Comparison of ENCODE assay signal across 7 cellular contexts in the genomic region with DNA sequence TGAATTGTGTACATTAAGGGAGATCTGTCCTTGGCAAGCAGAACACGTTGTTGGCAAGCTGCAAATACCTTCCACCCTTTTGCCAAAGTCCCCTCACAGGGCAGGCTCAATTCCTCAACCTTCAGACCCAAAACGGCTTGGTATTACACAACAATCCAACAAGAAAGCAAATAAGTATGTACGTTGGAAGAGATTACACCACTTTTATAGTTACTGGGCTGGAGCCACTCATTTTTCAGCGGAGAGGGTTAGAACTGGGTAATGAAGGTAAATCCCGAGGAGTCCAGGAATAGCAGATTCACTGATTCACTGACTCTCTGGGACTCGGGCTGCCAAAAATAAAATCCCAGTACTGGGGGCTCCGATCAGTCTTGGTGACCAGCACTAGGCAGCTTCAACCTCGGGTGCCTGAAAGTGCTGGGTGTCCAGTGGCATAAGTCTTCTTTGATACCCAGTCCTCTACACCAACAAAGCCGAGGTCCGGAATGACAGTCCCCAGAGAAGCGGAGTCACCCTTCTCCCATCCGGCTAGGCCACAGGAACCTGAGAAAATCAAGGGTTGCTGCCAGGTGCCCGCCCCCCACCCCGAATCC. TPM values are rescaled to one million over a fixed set of nuclear protein-coding genes. Genes with fewer than 3 reads are reported as not detected.
DNase-seq lines count a peak whose midpoint lies in the region; ATAC-seq and TF ChIP-seq lines count a peak whose summit lies in the region.

No MANE protein-coding gene starts in this region.

- H3K36me3 ChIP-seq in left ventricle myocardium inferior: no peaks in the 10 kb centered on the region

- peak overlapping the region; percentile 78 for H3K4me3 ChIP-seq in left ventricle myocardium inferior

- TF ChIP-seq CTCF in left ventricle myocardium inferior (IDR thresholded peaks at IDR 0.05; ENCODE audit: borderline replicate concordance): no peak

- peak overlapping the region; percentile 92 for H3K27ac ChIP-seq in left ventricle myocardium inferior (replicated peaks)

- peaks cover 16% of the 10 kb centered on the region for H3K4me1 ChIP-seq in left ventricle myocardium inferior

- no peak for DNase-seq in activated CD4-positive, alpha-beta memory T cell treated with anti-CD3 and anti-CD28 coated beads, Interleukin-2, amount 10 ng/mL, durations not matched to agents 7 days and 5 days
- DNase-seq in left ventricle myocardium inferior: no peak
- peak; percentile 10 for DNase-seq in renal cortical epithelial cell (ENCODE audit: low read depth)
- no peak for DNase-seq in COLO668 (lab: John Stamatoyannopoulos, UW; ENCODE audit: unreplicated experiment)
- no peak for DNase-seq in dedifferentiated amniotic fluid mesenchymal stem cell (ENCODE audit: extremely low spot score)

- intact Hi-C loops in left ventricle myocardium inferior (cut with micrococcal nuclease): no loop called here

- H3K9me3 ChIP-seq in left ventricle myocardium inferior (replicated peaks): no peaks in the 10 kb centered on the region

- CTCF ChIA-PET in activated CD4-positive, alpha-beta memory T cell treated with anti-CD3 and anti-CD28 coated beads, Interleukin-2, amount 10 ng/mL, durations not matched to agents 7 days and 5 days (lab: Charles Lee): interaction anchor here (3.2 kb wide), 1 partner anchor 42 kb away, joined by 13 read pairs; a partner anchor contains a TSS

- H3K27me3 ChIP-seq in left ventricle myocardium inferior (ENCODE audit: low read depth): no peaks in the 10 kb centered on the region

- ATAC-seq in GM18909 (IDR thresholded peaks at IDR 0.05; ENCODE audit: poor library complexity, unreplicated experiment) (peak; percentile 21), HG03095 (IDR thresholded peaks at IDR 0.05; ENCODE audit: unreplicated experiment) (peak; percentile 21)

- peaks cover 16% of the 10 kb centered on the region for H3K36me3 Mint-ChIP-seq in activated CD4-positive, alpha-beta memory T cell treated with anti-CD3 and anti-CD28 coated beads, Interleukin-2, amount 10 ng/mL, durations not matched to agents 7 days and 5 days (ENCODE audit: low read depth)

- POLR2A ChIA-PET in activated CD4-positive, alpha-beta memory T cell treated with anti-CD3 and anti-CD28 coated beads, Interleukin-2, amount 10 ng/mL, durations not matched to agents 7 days and 5 days (lab: Charles Lee): interaction anchor here (0.7 to 3.9 kb wide), 4 partner anchors 43 to 258 kb away, joined by 3 to 34 read pairs (median 3); a partner anchor contains a TSS

- H3K4me3 Mint-ChIP-seq in activated CD4-positive, alpha-beta memory T cell treated with anti-CD3 and anti-CD28 coated beads, Interleukin-2, amount 10 ng/mL, durations not matched to agents 7 days and 5 days: peak overlapping the region; percentile 87

- H3K27me3 Mint-ChIP-seq in activated CD4-positive, alpha-beta memory T cell treated with anti-CD3 and anti-CD28 coated beads, Interleukin-2, amount 10 ng/mL, durations not matched to agents 7 days and 5 days: no peaks in the 10 kb centered on the region

- peaks cover 15% of the 10 kb centered on the region for H3K4me1 Mint-ChIP-seq in activated CD4-positive, alpha-beta memory T cell treated with anti-CD3 and anti-CD28 coated beads, Interleukin-2, amount 10 ng/mL, durations not matched to agents 7 days and 5 days

- peak overlapping the region; percentile 83 for H3K27ac Mint-ChIP-seq in activated CD4-positive, alpha-beta memory T cell treated with anti-CD3 and anti-CD28 coated beads, Interleukin-2, amount 10 ng/mL, durations not matched to agents 7 days and 5 days

- H3K9me3 Mint-ChIP-seq in activated CD4-positive, alpha-beta memory T cell treated with anti-CD3 and anti-CD28 coated beads, Interleukin-2, amount 10 ng/mL, durations not matched to agents 7 days and 5 days: no peaks in the 10 kb centered on the region

RNA-seq across cellular contexts. Expression of a gene that starts 0.6 kb away (rescaled TPM):
- total RNA-seq in activated CD4-positive, alpha-beta memory T cell treated with anti-CD3 and anti-CD28 coated beads, Interleukin-2, amount 10 ng/mL, durations not matched to agents 7 days and 5 days: 10 to 100 TPM in 1 of 2 experiments, 1 to 10 TPM in 1; 8.4 to 11.3 TPM
- total RNA-seq in left ventricle myocardium inferior (24.8 TPM), renal cortical epithelial cell (1.2 and 10.7 TPM in 2 replicates)

RNA-seq across cellular contexts. Expression of a gene that starts 38.0 kb away (rescaled TPM):
- under 1 TPM in 1 of 2 experiments, not detected in 1; 0.10 TPM for total RNA-seq in activated CD4-positive, alpha-beta memory T cell treated with anti-CD3 and anti-CD28 coated beads, Interleukin-2, amount 10 ng/mL, durations not matched to agents 7 days and 5 days
- total RNA-seq in left ventricle myocardium inferior: 1.3 TPM
- not detected in 2 replicates for total RNA-seq in renal cortical epithelial cell

RNA-seq across cellular contexts. Expression of a gene that starts 42.9 kb away (rescaled TPM):
- 100 to 1,000 TPM; 229 to 246 TPM for total RNA-seq in activated CD4-positive, alpha-beta memory T cell treated with anti-CD3 and anti-CD28 coated beads, Interleukin-2, amount 10 ng/mL, durations not matched to agents 7 days and 5 days
- 86.9 TPM for total RNA-seq in left ventricle myocardium inferior
- 807 and 955 TPM in 2 replicates for total RNA-seq in renal cortical epithelial cell

RNA-seq across cellular contexts. Expression of a gene that starts 56.8 kb away (rescaled TPM):
- total RNA-seq in activated CD4-positive, alpha-beta memory T cell treated with anti-CD3 and anti-CD28 coated beads, Interleukin-2, amount 10 ng/mL, durations not matched to agents 7 days and 5 days: not detected
- total RNA-seq in left ventricle myocardium inferior (0.08 TPM), renal cortical epithelial cell (0.10 TPM in 1 of 2 replicates, not detected in the other)

RNA-seq across cellular contexts. Expression of a gene that starts 59.8 kb away (rescaled TPM):
- 10 to 100 TPM; 35.6 to 38.3 TPM for total RNA-seq in activated CD4-positive, alpha-beta memory T cell treated with anti-CD3 and anti-CD28 coated beads, Interleukin-2, amount 10 ng/mL, durations not matched to agents 7 days and 5 days
- total RNA-seq in left ventricle myocardium inferior: 10.8 TPM
- total RNA-seq in renal cortical epithelial cell: 44.4 and 81.1 TPM in 2 replicates
